In the genomic region with DNA sequence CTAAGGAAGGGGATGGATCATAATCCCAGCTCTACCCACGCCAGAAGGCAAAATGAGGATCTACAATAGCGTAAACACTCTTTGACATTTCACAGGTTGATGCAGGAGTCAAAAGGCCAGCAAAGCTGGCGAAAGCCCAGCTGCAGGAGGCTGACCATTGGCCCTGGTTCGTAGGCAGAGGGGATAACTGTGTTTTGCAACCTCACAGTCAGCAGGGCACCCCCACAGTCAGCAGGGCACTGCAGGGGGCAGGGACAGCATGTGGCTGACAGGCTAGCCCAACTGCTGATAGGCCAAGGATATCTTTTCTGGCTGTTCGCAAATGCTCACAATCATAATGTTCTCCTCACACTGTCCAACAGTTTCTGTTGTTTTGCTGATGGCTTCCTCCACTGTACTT, we compare ENCODE assay signal across 16 cellular contexts.
A peak's percentile ranks its signal among the peaks of the same experiment; 100 is the strongest.
DNase-seq lines count a peak whose midpoint lies in the region; ATAC-seq, FAIRE-seq and TF ChIP-seq lines count a peak whose summit lies in the region.
"Had no signal": no experiment of that assay in that cellular context is flagged by ENCODE, and none has a peak within 500 bp of the region (broad histone marks: within the 10 kb centered on the region; RNA-seq: fewer than 3 reads in every experiment).

No MANE protein-coding gene starts in this region.

- TF ChIP-seq EP300 in H1 (IDR thresholded peaks at IDR 0.05; ENCODE audit: borderline replicate concordance in 1 of 2, low read depth in 2 of 2, low read length in 2 of 2) = no peak

- H3K79me2 ChIP-seq in H1 (ENCODE audit: control insufficient read depth in 1 of 2, insufficient read depth in 2 of 2, low read length in 2 of 2) = no peaks in the 10 kb centered on the region

- no peaks in the 10 kb centered on the region for H3K79me1 ChIP-seq in H1 (ENCODE audit: low read depth, low read length)

- no peak overlapping the region for H4K5ac ChIP-seq in H1 (ENCODE audit: insufficient read length, low read depth, low read length)

- no peak overlapping the region for H2BK20ac ChIP-seq in H1 (ENCODE audit: low read length)

- intact Hi-C loops in right lobe of liver (cut with DNase I) = no loop called here

- no peak overlapping the region for H3K14ac ChIP-seq in H1 (ENCODE audit: insufficient read length)

- no peak for TF ChIP-seq POLR2A in H1 (IDR thresholded peaks at IDR 0.05; ENCODE audit: control extremely low read depth in 1 of 2, low read depth in 2 of 2, low read length in 2 of 2)
- TF ChIP-seq POLR2A in right lobe of liver (IDR thresholded peaks at IDR 0.05) = no peak

- no peak overlapping the region; the same call in 1 of the 2 replicates for H3K18ac ChIP-seq in H1 (ENCODE audit: extremely low read depth, low read length)

- no peak overlapping the region for H3K56ac ChIP-seq in H1 (replicated peaks; ENCODE audit: insufficient read length, low read depth, low read length)

- H4K91ac ChIP-seq in H1 (replicated peaks; ENCODE audit: insufficient read length, low read length) = peak overlapping the region; percentile 26

- no peak overlapping the region for H3K23ac ChIP-seq in H1 (ENCODE audit: insufficient read length)

- no peak overlapping the region for H2AK5ac ChIP-seq in H1 (ENCODE audit: low read depth, low read length)

- TF ChIP-seq CTCF in H1 (IDR thresholded peaks at IDR 0.05; ENCODE audit: control extremely low read depth in 1 of 3, insufficient read depth in 1 of 3, low read depth in 1 of 3, low read length in 3 of 3) (no peak), right lobe of liver (IDR thresholded peaks at IDR 0.05) (no peak)

- H4K20me1 ChIP-seq in H1 (replicated peaks in 1 of 2; ENCODE audit: control insufficient read depth in 1 of 2, insufficient read depth in 2 of 2, low read length in 2 of 2) = no peaks in the 10 kb centered on the region

- no peak overlapping the region for H3K4me3 ChIP-seq in H1 (ENCODE audit: extremely low read depth in 1 of 4, insufficient read depth in 2 of 4, low read depth in 3 of 4, low read length in 4 of 4)
- H3K4me3 ChIP-seq in right lobe of liver = no peak overlapping the region
- H3K4me3 ChIP-seq: GM23338 had no signal

- H3K4ac ChIP-seq in H1 (replicated peaks; ENCODE audit: insufficient read length, low read depth, low read length) = peak overlapping the region; percentile 15

- H2BK15ac ChIP-seq in H1 (ENCODE audit: low read length) = no peak overlapping the region

- no peak for TF ChIP-seq RAD21 in H1 (IDR thresholded peaks at IDR 0.05 in 1 of 2, conservative IDR thresholded peaks at IDR 0.05 in 1 of 2; ENCODE audit: low read depth in 2 of 2, low read length in 2 of 2)

- FAIRE-seq in H1 (lab: Jason Lieb, UNC) = no peak
- FAIRE-seq: GM12892, GM18507 had no signal

- H3K4me2 ChIP-seq in H1 (ENCODE audit: insufficient read depth in 1 of 2, low read depth in 2 of 2, low read length in 2 of 2) = no peak overlapping the region
- H3K4me2 ChIP-seq: GM23338 had no signal

- no peaks in the 10 kb centered on the region for H3K9me3 ChIP-seq in H1 (ENCODE audit: insufficient read depth in 2 of 2, low read depth in 1 of 2, low read length in 1 of 2)
- no peaks in the 10 kb centered on the region for H3K9me3 ChIP-seq in right lobe of liver

- WGBS in H1 (ENCODE audit: extremely low coverage in 1 of 2, insufficient coverage in 1 of 2, insufficient read length in 1 of 2, insufficient replicate concordance in 2 of 2, low coverage in 1 of 2, low lambda C conversion rate in 2 of 2, missing lambda C conversion rate in 1 of 2), 2 experiments = 92% methylated on average over 5 of the region's 5 CpGs; no CpG with 5 or more reads in 1 of the 2 experiments
- WGBS in right lobe of liver (ENCODE audit: insufficient coverage, low coverage, low lambda C conversion rate, missing lambda C conversion rate) = 17% methylated on average over 2 of the region's 5 CpGs

- H3K4me1 ChIP-seq in H1 (replicated peaks in 1 of 4; ENCODE audit: control insufficient read depth in 3 of 4, insufficient read depth in 4 of 4, low read length in 3 of 4) (peaks cover 0 to 13% (median 6%) of the 10 kb centered on the region in 4 experiments; a peak in 4 of 7 replicates), right lobe of liver (no peaks in the 10 kb centered on the region)

- CTCF ChIA-PET in H1 (lab: Charles Lee; ENCODE audit: partially characterized antibody) = interaction anchor here (1.0 to 1.6 kb wide), 7 partner anchors 9 to 291 kb away, joined by 3 to 6 read pairs (median 3); no protein-coding TSS in a partner anchor

- H4K8ac ChIP-seq in H1 (ENCODE audit: extremely low read depth, insufficient read depth, low read length) = no peak overlapping the region

- H3K27ac ChIP-seq in H1 (ENCODE audit: low read depth, low read length) (no peak overlapping the region), right lobe of liver (no peak overlapping the region)

- H3K9ac ChIP-seq in H1 (replicated peaks in 1 of 4; ENCODE audit: extremely low read depth in 1 of 4, low read depth in 3 of 4, low read length in 3 of 4) = no peak overlapping the region

- peak; percentile 92 to 97 (median 93) for ATAC-seq in right lobe of liver
- ATAC-seq: GM23338 had no signal

- no peak overlapping the region for H2AFZ ChIP-seq in H1 (ENCODE audit: low read length)

- H2BK12ac ChIP-seq in H1 (ENCODE audit: low read depth, low read length) = no peak overlapping the region

- H3K23me2 ChIP-seq in H1 (ENCODE audit: low read depth, low read length) = no peaks in the 10 kb centered on the region

- H3K36me3 ChIP-seq in H1 (ENCODE audit: control insufficient read depth in 2 of 4, insufficient read depth in 4 of 4, low read length in 3 of 4) = no peaks in the 10 kb centered on the region
- H3K36me3 ChIP-seq in right lobe of liver = no peaks in the 10 kb centered on the region

- H2BK120ac ChIP-seq in H1 (replicated peaks; ENCODE audit: low read depth, low read length) = no peak overlapping the region

- H2BK5ac ChIP-seq in H1 (ENCODE audit: low read depth, low read length) = no peak overlapping the region

- DNase-seq in NCI-H146 (lab: John Stamatoyannopoulos, UW) = peak; percentile 37
- no peak for DNase-seq in H1 (ENCODE audit: low read depth in 1 of 2, low spot score in 2 of 2)
- DNase-seq in right lobe of liver = peak; percentile 71 to 80 (median 76)
- no peak for DNase-seq in NCI-H446 treated with DMSO at 0.1 percent for 48 hours (lab: John Stamatoyannopoulos, UW)
- no peak for DNase-seq in NCI-H187 (lab: John Stamatoyannopoulos, UW)
- DNase-seq in SIG-M5 treated with dmso at 0.1 percent for 504 hours (lab: John Stamatoyannopoulos, UW; ENCODE audit: unreplicated experiment) = no peak
- DNase-seq in iPS-NIHi7 (ENCODE audit: extremely low spot score) = no peak
- DNase-seq: CD4-positive, CD25-positive, alpha-beta regulatory T cell; CD8-positive, alpha-beta memory T cell; COR-L47; DMS 273 treated with DMSO at 0.1 percent for 48 hours; GDM1; H7 had no signal

- POLR2A ChIA-PET in H1 (lab: Charles Lee; ENCODE audit: partially characterized antibody) = no interaction called here

- H3K27me3 ChIP-seq in H1 (replicated peaks in 1 of 4; ENCODE audit: control insufficient read depth in 3 of 4, extremely low read depth in 1 of 4, insufficient read depth in 3 of 4, low read length in 3 of 4) = no peaks in the 10 kb centered on the region
- H3K27me3 ChIP-seq in right lobe of liver = no peaks in the 10 kb centered on the region

TF ChIP-seq in H1, 55 proteins besides CTCF, POLR2A, EP300 and RAD21:
- no peak for TF ChIP-seq SP1 (IDR thresholded peaks at IDR 0.05; ENCODE audit: low read depth, low read length)
- no peak for TF ChIP-seq RXRA (IDR thresholded peaks at IDR 0.05; ENCODE audit: insufficient read depth, low read depth, low read length)
- TF ChIP-seq EGR1 (IDR thresholded peaks at IDR 0.05; ENCODE audit: borderline replicate concordance, low read depth, low read length) = no peak
- no peak for TF ChIP-seq KDM4A (IDR thresholded peaks at IDR 0.05; ENCODE audit: low read depth, low read length, severe bottlenecking)
- no peak for TF ChIP-seq SP2 (IDR thresholded peaks at IDR 0.05; ENCODE audit: low read length)
- no peak for TF ChIP-seq HDAC2 (IDR thresholded peaks at IDR 0.05; ENCODE audit: borderline replicate concordance in 1 of 2, low read depth in 2 of 2, low read length in 2 of 2)
- TF ChIP-seq POU5F1 (IDR thresholded peaks at IDR 0.05; ENCODE audit: low read depth, low read length) = no peak
- no peak for TF ChIP-seq NRF1 (IDR thresholded peaks at IDR 0.05; ENCODE audit: low read depth, low read length)
- no peak for TF ChIP-seq TCF12 (IDR thresholded peaks at IDR 0.05; ENCODE audit: low read depth, low read length)
- TF ChIP-seq EZH2 (IDR thresholded peaks at IDR 0.05; ENCODE audit: low read depth, low read length, severe bottlenecking) = no peak
- no peak for TF ChIP-seq HDAC6 (IDR thresholded peaks at IDR 0.05; ENCODE audit: low read depth, low read length)
- no peak for TF ChIP-seq JUND (IDR thresholded peaks at IDR 0.05; ENCODE audit: low read length)
- no peak for TF ChIP-seq MAFK (IDR thresholded peaks at IDR 0.05; ENCODE audit: low read depth, low read length)
TF ChIP-seq in H1: peak in this region for 0.

Comparison
In these comparisons a context has a peak if more than half of its experiments do, and no peak if none do; other contexts are left out.
1. DNase-seq: peak in NCI-H146 (single experiment) and right lobe of liver (3 of 3); none in H1 (0 of 2), NCI-H446 treated with DMSO at 0.1 percent for 48 hours (single experiment), NCI-H187 (0 of 2), SIG-M5 treated with dmso at 0.1 percent for 504 hours (single experiment) and iPS-NIHi7 (single experiment).